Comparison of ENCODE assay signal across 25 cellular contexts in genomic region chr3:142497729-142498128, GRCh38. TPM values are rescaled to one million over a fixed set of nuclear protein-coding genes. Genes with fewer than 3 reads are reported as not detected.
DNase-seq lines count a peak whose midpoint lies in the region; ATAC-seq, FAIRE-seq and TF ChIP-seq lines count a peak whose summit lies in the region.
"Had no signal": no experiment of that assay in that cellular context is flagged by ENCODE, and none has a peak within 500 bp of the region (broad histone marks: within the 10 kb centered on the region; RNA-seq: fewer than 3 reads in every experiment).

No MANE protein-coding gene starts in this region.

- no peak for DNase-seq in activated CD4-positive, CD25-positive, alpha-beta regulatory T cell treated with anti-CD3 and anti-CD28 coated beads, Interleukin-2, amount 50 U/mL, for 72 hours
- DNase-seq in activated naive CD4-positive, alpha-beta T cell treated with anti-CD3 and anti-CD28 coated beads, Interleukin-2, amount 50 U/mL, for 16 hours: no peak
- no peak for DNase-seq in K562 (ENCODE audit: extremely low read depth in 1 of 4, low spot score in 3 of 4)
- DNase-seq in HuH-7 (ENCODE audit: low spot score): no peak
- no peak for DNase-seq in hepatocyte (ENCODE audit: low spot score)
- DNase-seq: AML-193; C1 segment of cervical spinal cord; CD8-positive, alpha-beta T cell; KBM-7; NCI-H1092 treated with DMSO at 0.1 percent for 48 hours; NCI-H2029 treated with DMSO at 0.1 percent for 48 hours; NCI-H2171; NCI-H345; NCI-H524; NCI-H774; NK-92 treated with Interleukin-12 subunit alpha and Interleukin-12 subunit beta, amount 100 ng/mL, for 24 hours; SIG-M5 had no signal

- no peak for TF ChIP-seq RAD21 in K562 (CRISPR knock-in tag; conservative IDR thresholded peaks at IDR 0.05 in 1 of 2, IDR thresholded peaks at IDR 0.05 in 1 of 2)

- ATAC-seq in activated CD4-positive, CD25-positive, alpha-beta regulatory T cell treated with anti-CD3 and anti-CD28 coated beads, Interleukin-2, amount 50 U/mL, for 24 hours: peak; percentile 31 to 42
- ATAC-seq in K562: no peak
- ATAC-seq in stimulated activated memory B cell treated with anti-CD40 and anti-IgM and Interleukin-4, amounts not matched to agents 10 μg/mL and 1 μg/mL and 100 μg/mL, for 72 hours: no peak
- ATAC-seq: CD8-positive, alpha-beta T cell; GM23338; Panc1 had no signal

- no peak for TF ChIP-seq EP300 in K562 (IDR thresholded peaks at IDR 0.05; ENCODE audit: low read length)

- in situ Hi-C loops in K562 (cut with MboI): no loop called here

- H3K36me3 Mint-ChIP-seq in activated naive CD4-positive, alpha-beta T cell treated with anti-CD3 and anti-CD28 coated beads, Interleukin-2, amount 50 U/mL, for 24 hours: peaks cover 39% of the 10 kb centered on the region
- H3K36me3 Mint-ChIP-seq in stimulated activated memory B cell treated with anti-CD40 and anti-IgM and Interleukin-4, amounts not matched to agents 10 μg/mL and 1 μg/mL and 100 μg/mL, for 72 hours: peaks cover 71% of the 10 kb centered on the region

- intact Hi-C loops in K562 (cut with micrococcal nuclease): no loop called here

- no peak overlapping the region for H3K4me2 ChIP-seq in K562 (ENCODE audit: insufficient read depth, low read length)
- H3K4me2 ChIP-seq in hepatocyte: no peak overlapping the region
- H3K4me2 ChIP-seq: GM23338 had no signal

- no peak overlapping the region for H3K4me3 ChIP-seq in K562
- H3K4me3 ChIP-seq in hepatocyte: no peak overlapping the region
- H3K4me3 ChIP-seq: GM23338, HAP-1 had no signal

- no peak overlapping the region for H3K4me3 Mint-ChIP-seq in activated naive CD4-positive, alpha-beta T cell treated with anti-CD3 and anti-CD28 coated beads, Interleukin-2, amount 50 U/mL, for 24 hours
- H3K4me3 Mint-ChIP-seq in stimulated activated memory B cell treated with anti-CD40 and anti-IgM and Interleukin-4, amounts not matched to agents 10 μg/mL and 1 μg/mL and 100 μg/mL, for 72 hours: no peak overlapping the region
- H3K4me3 Mint-ChIP-seq: CD8-positive, alpha-beta T cell; GM23338 had no signal

- TF ChIP-seq POLR2A in K562 (conservative IDR thresholded peaks at IDR 0.05): no peak

- no peaks in the 10 kb centered on the region for H3K27me3 Mint-ChIP-seq in activated naive CD4-positive, alpha-beta T cell treated with anti-CD3 and anti-CD28 coated beads, Interleukin-2, amount 50 U/mL, for 24 hours
- no peaks in the 10 kb centered on the region for H3K27me3 Mint-ChIP-seq in stimulated activated memory B cell treated with anti-CD40 and anti-IgM and Interleukin-4, amounts not matched to agents 10 μg/mL and 1 μg/mL and 100 μg/mL, for 72 hours

- peaks cover 19% of the 10 kb centered on the region for H3K4me1 Mint-ChIP-seq in activated naive CD4-positive, alpha-beta T cell treated with anti-CD3 and anti-CD28 coated beads, Interleukin-2, amount 50 U/mL, for 24 hours
- no peaks in the 10 kb centered on the region for H3K4me1 Mint-ChIP-seq in stimulated activated memory B cell treated with anti-CD40 and anti-IgM and Interleukin-4, amounts not matched to agents 10 μg/mL and 1 μg/mL and 100 μg/mL, for 72 hours
- H3K4me1 Mint-ChIP-seq: GM23338 had no signal

- no peaks in the 10 kb centered on the region for H3K27me3 ChIP-seq in K562 (ENCODE audit: control insufficient read depth in 2 of 2, insufficient read depth in 2 of 2, low read length in 2 of 2)
- no peaks in the 10 kb centered on the region for H3K27me3 ChIP-seq in hepatocyte

- POLR2A ChIA-PET in K562 (lab: Yijun Ruan, JAX): no interaction called here

- H3K27ac ChIP-seq in K562 (ENCODE audit: extremely low read depth, low read depth, low read length) (no peak overlapping the region), hepatocyte (no peak overlapping the region)
- H3K27ac ChIP-seq: 22Rv1 had no signal

- WGBS in K562 (ENCODE audit: insufficient coverage, low coverage, missing lambda C conversion rate): 67% methylated on average over 1 of the region's 1 CpG
- 92% methylated on average over 1 of the region's 1 CpG for WGBS in hepatocyte (ENCODE audit: low lambda C conversion rate, missing lambda C conversion rate)

- no peaks in the 10 kb centered on the region for H3K9me2 ChIP-seq in hepatocyte (replicated peaks; ENCODE audit: insufficient read depth)

- no peaks in the 10 kb centered on the region for H3K9me1 ChIP-seq in K562 (ENCODE audit: control insufficient read depth, insufficient read depth, low read length)

- H3K4me1 ChIP-seq in K562 (replicated peaks in 1 of 2; ENCODE audit: control insufficient read depth in 2 of 2, insufficient read depth in 2 of 2, low read length in 2 of 2) (no peaks in the 10 kb centered on the region), hepatocyte (ENCODE audit: insufficient read depth) (no peaks in the 10 kb centered on the region)
- H3K4me1 ChIP-seq: HAP-1 had no signal

- no TSS peak for BruUV-seq in K562 (replicated peaks; lab: Mats Ljungman, UMichigan)

- H3K79me2 ChIP-seq in K562 (ENCODE audit: control insufficient read depth, insufficient read depth, low read length): no peaks in the 10 kb centered on the region
- no peaks in the 10 kb centered on the region for H3K79me2 ChIP-seq in hepatocyte

- H3K9me3 ChIP-seq in K562 (replicated peaks; ENCODE audit: control insufficient read depth, insufficient read depth, low read depth, low read length): no peaks in the 10 kb centered on the region
- H3K9me3 ChIP-seq in hepatocyte (ENCODE audit: low read depth): no peaks in the 10 kb centered on the region
- H3K9me3 ChIP-seq: HAP-1 had no signal

- peaks cover 72% of the 10 kb centered on the region for H3K36me3 ChIP-seq in K562 (ENCODE audit: control insufficient read depth, insufficient read depth, low read length)
- no peaks in the 10 kb centered on the region for H3K36me3 ChIP-seq in hepatocyte (replicated peaks; ENCODE audit: insufficient read depth, low read depth)

- no peaks in the 10 kb centered on the region for H3K9me3 Mint-ChIP-seq in activated naive CD4-positive, alpha-beta T cell treated with anti-CD3 and anti-CD28 coated beads, Interleukin-2, amount 50 U/mL, for 24 hours
- H3K9me3 Mint-ChIP-seq in stimulated activated memory B cell treated with anti-CD40 and anti-IgM and Interleukin-4, amounts not matched to agents 10 μg/mL and 1 μg/mL and 100 μg/mL, for 72 hours: no peaks in the 10 kb centered on the region
- H3K9me3 Mint-ChIP-seq: CD8-positive, alpha-beta T cell; GM23338 had no signal

- peak overlapping the region; percentile 90 for H3K27ac Mint-ChIP-seq in activated naive CD4-positive, alpha-beta T cell treated with anti-CD3 and anti-CD28 coated beads, Interleukin-2, amount 50 U/mL, for 24 hours
- H3K27ac Mint-ChIP-seq in stimulated activated memory B cell treated with anti-CD40 and anti-IgM and Interleukin-4, amounts not matched to agents 10 μg/mL and 1 μg/mL and 100 μg/mL, for 72 hours: peak overlapping the region; percentile 64
- H3K27ac Mint-ChIP-seq: CD8-positive, alpha-beta T cell; GM23338 had no signal

- H2AFZ ChIP-seq in K562 (ENCODE audit: low read depth, low read length) (no peak overlapping the region), hepatocyte (no peak overlapping the region)
- H2AFZ ChIP-seq: GM23338 had no signal

- no peaks in the 10 kb centered on the region for H4K20me1 ChIP-seq in K562 (replicated peaks; ENCODE audit: control insufficient read depth, insufficient read depth, low read length)
- H4K20me1 ChIP-seq in hepatocyte (ENCODE audit: insufficient read depth, poor library complexity, severe bottlenecking): no peaks in the 10 kb centered on the region

- no peak overlapping the region for H3K9ac ChIP-seq in K562 (ENCODE audit: insufficient read depth in 1 of 2, low read depth in 2 of 2, low read length in 2 of 2)

- CTCF ChIA-PET in K562 (lab: Yijun Ruan, JAX; ENCODE audit: low intra/inter-chr PET ratio): no interaction called here

- no peak for FAIRE-seq in K562 (lab: Jason Lieb, UNC)
- FAIRE-seq: GM12891 had no signal

- TF ChIP-seq CTCF in K562 (IDR thresholded peaks at IDR 0.05 in 2 of 3, conservative IDR thresholded peaks at IDR 0.05 in 1 of 3; ENCODE audit: insufficient read depth in 2 of 3, low read depth in 1 of 3, low read length in 3 of 3): no peak
- TF ChIP-seq CTCF in hepatocyte (IDR thresholded peaks at IDR 0.05; ENCODE audit: poor library complexity): no peak

TF ChIP-seq in K562, 482 proteins besides CTCF, POLR2A, EP300 and RAD21:
- TF ChIP-seq CBFA2T3 (IDR thresholded peaks at IDR 0.05) (no peak), POLR2H (tag; IDR thresholded peaks at IDR 0.05; ENCODE audit: low read depth) (0 out of 2 replicates have a peak, but pooled peaks have one; percentile 20), MTF1 (CRISPR knock-in tag; IDR thresholded peaks at IDR 0.05; ENCODE audit: borderline replicate concordance) (no peak)

RNA-seq across cellular contexts. Expression of gene XRN1, which starts 49.9 kb away (rescaled TPM):
- total RNA-seq in K562 (2011; cell fraction: chromatin; rRNA removed; ENCODE audit: low replicate concordance): 49.2 and 215 TPM in 2 replicates
- 16.2 and 31.5 TPM in 2 replicates for total RNA-seq in K562 (2011; cell fraction: nucleolus; rRNA removed)
- 48.9 and 50.1 TPM in 2 replicates for total RNA-seq in K562 (2011; cell fraction: nucleoplasm; rRNA removed)
- 20.6 and 28.4 TPM in 2 replicates for total RNA-seq in K562 (2014; rRNA removed)
- total RNA-seq in K562 (2014; rRNA removed; fragmentation: Illumina TruSeq; extraction: Trizol): 27.3 and 31.6 TPM in 2 replicates
- total RNA-seq in K562 (2015; rRNA removed; fragmentation: Illumina TruSeq; extraction: Trizol): 19.9 and 24.6 TPM in 2 replicates
- total RNA-seq in K562 (2021): 17.2 and 22.0 TPM in 2 replicates
- 18.0 and 21.0 TPM in 2 replicates for polyA plus RNA-seq in K562 (2011; rRNA removed)
- polyA plus RNA-seq in K562 (2011; cell fraction: cytosol; rRNA removed): 2.0 and 4.0 TPM in 2 replicates
- polyA plus RNA-seq in K562 (2011; cell fraction: nucleus; rRNA removed): 28.9 and 30.4 TPM in 2 replicates
- 6.9 and 7.2 TPM in 2 replicates for polyA plus RNA-seq in K562 (2012)
- polyA plus RNA-seq in K562 (2014; fragmentation: Illumina TruSeq; extraction: Trizol): 11.5 and 12.3 TPM in 2 replicates
- 1 to 10 TPM; 3.1 to 7.2 TPM for polyA plus RNA-seq in K562 (2014; fragmentation: Nextera tagmentation; extraction: Ambion mirVana)
- polyA plus RNA-seq in K562 (2014; rRNA removed): 6.1 and 14.3 TPM in 2 replicates
- polyA minus RNA-seq in K562 (2011; rRNA and poly(A)+ RNA removed): 73.0 and 94.1 TPM in 2 replicates
- polyA minus RNA-seq in K562 (2011; cell fraction: cytosol; rRNA and poly(A)+ RNA removed): 19.4 and 26.7 TPM in 2 replicates
- 57.6 and 127 TPM in 2 replicates for polyA minus RNA-seq in K562 (2011; cell fraction: nucleus; rRNA and poly(A)+ RNA removed)
- total RNA-seq in hepatocyte: 39.5 and 40.2 TPM in 2 replicates
- 6.0 and 7.3 TPM in 2 replicates for polyA plus RNA-seq in hepatocyte

Comparison
In these comparisons a context has a peak if more than half of its experiments do, and no peak if none do; other contexts are left out.
1. ATAC-seq: peak in activated CD4-positive, CD25-positive, alpha-beta regulatory T cell treated with anti-CD3 and anti-CD28 coated beads, Interleukin-2, amount 50 U/mL, for 24 hours (2 of 2); none in K562 (single experiment) and stimulated activated memory B cell treated with anti-CD40 and anti-IgM and Interleukin-4, amounts not matched to agents 10 μg/mL and 1 μg/mL and 100 μg/mL, for 72 hours (single experiment).